In the genomic region with DNA sequence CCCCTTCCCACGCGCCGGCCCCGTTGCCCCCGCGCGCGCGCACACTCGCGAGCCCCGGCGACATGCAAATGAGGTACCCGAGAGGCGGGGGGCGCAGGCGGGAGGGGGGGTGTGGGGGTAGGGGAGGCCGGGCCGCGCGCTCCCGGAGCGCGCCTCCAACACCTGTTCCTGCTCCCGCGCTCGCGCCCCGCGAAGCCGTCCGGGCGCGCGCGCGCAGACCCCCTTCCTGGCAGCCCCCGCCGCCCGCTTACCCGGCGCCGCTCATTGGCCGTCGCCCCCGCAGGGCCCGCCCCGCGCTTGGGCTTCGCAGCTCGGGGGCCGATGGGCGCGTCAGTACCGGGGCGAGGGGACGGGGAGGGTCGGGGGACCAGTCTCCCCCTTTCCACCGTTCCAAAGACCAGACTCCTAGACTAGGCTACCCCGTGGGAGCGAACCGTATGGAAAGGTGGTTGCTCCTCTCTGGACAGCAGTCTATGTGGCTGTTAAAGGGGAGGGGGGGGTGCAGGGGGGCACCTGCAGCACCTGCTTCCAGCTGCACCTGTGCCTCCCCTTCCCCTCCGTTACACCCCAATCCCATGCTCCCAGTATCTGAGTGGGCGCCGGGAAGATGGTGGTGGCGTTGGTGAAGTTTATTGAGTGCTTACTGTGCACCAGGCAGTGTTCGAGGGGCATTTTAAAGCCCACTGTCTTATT, we compare ENCODE assay signal across 8 cellular contexts. TPM values are rescaled to one million over a fixed set of nuclear protein-coding genes. Genes with fewer than 3 reads are reported as not detected.
DNase-seq lines count a peak whose midpoint lies in the region; ATAC-seq and TF ChIP-seq lines count a peak whose summit lies in the region.

No MANE protein-coding gene starts in this region.

- ATAC-seq in GM18498 (IDR thresholded peaks at IDR 0.05; ENCODE audit: unreplicated experiment) = peak; percentile 15
- ATAC-seq in HG03103 (IDR thresholded peaks at IDR 0.05; ENCODE audit: low read depth, unreplicated experiment) = peak; percentile 5

- peak overlapping the region; percentile 28 for H3K9ac ChIP-seq in iPS-18a (ENCODE audit: low read length)
- peak overlapping the region; percentile 96 for H3K9ac ChIP-seq in smooth muscle cell (ENCODE audit: low read depth)

- peak overlapping the region in 3 of 4 donors; percentile 66 to 95 (median 81) for H3K4me3 ChIP-seq in adrenal gland
- peak overlapping the region; percentile 71 for H3K4me3 ChIP-seq in iPS-18a (ENCODE audit: low read length)
- peak overlapping the region; percentile 94 for H3K4me3 ChIP-seq in smooth muscle cell

- no peaks in the 10 kb centered on the region for H3K79me2 ChIP-seq in smooth muscle cell (ENCODE audit: low read depth)

- no peaks in the 10 kb centered on the region for H4K20me1 ChIP-seq in smooth muscle cell (ENCODE audit: low read depth)

- WGBS in adrenal gland, 4 donors = 1 to 6% (median 4%) methylated on average over 7 to 65 of the region's 67 CpGs
- WGBS in smooth muscle cell (ENCODE audit: low lambda C conversion rate) = 28% methylated on average over 7 of the region's 67 CpGs

- H3K4me1 ChIP-seq in adrenal gland (replicated peaks in 1 of 2) (peaks cover 7 to 18% of the 10 kb centered on the region in 2 donors), iPS-18a (ENCODE audit: control insufficient read depth, low read depth, low read length) (peaks cover 12% of the 10 kb centered on the region), smooth muscle cell (ENCODE audit: low read depth) (peaks cover 8% of the 10 kb centered on the region)

- peaks cover 0 to 11% of the 10 kb centered on the region in 2 donors for H3K36me3 ChIP-seq in adrenal gland (replicated peaks in 1 of 2)
- peaks cover 9% of the 10 kb centered on the region for H3K36me3 ChIP-seq in iPS-18a (ENCODE audit: control insufficient read depth, low read depth, low read length)
- H3K36me3 ChIP-seq in smooth muscle cell (ENCODE audit: low read depth) = no peaks in the 10 kb centered on the region

- peaks cover 16% of the 10 kb centered on the region for H3F3A ChIP-seq in smooth muscle cell (ENCODE audit: low read depth)

- intact Hi-C loops in adrenal gland (cut with DNase I) = no loop called here

- H3K9me3 ChIP-seq in adrenal gland (replicated peaks in 1 of 3) (no peaks in the 10 kb centered on the region), iPS-18a (ENCODE audit: control insufficient read depth, low read depth, low read length) (no peaks in the 10 kb centered on the region), smooth muscle cell (replicated peaks; ENCODE audit: low read depth) (no peaks in the 10 kb centered on the region)

- no peak overlapping the region for H2AFZ ChIP-seq in smooth muscle cell (ENCODE audit: low read depth)

- DNase-seq in AG08396 (ENCODE audit: low spot score) = peak; percentile 62
- DNase-seq in NCI-H524 (lab: John Stamatoyannopoulos, UW) = peak; percentile 96 to 98
- peak in 1 of 7 donors; percentile 76 for DNase-seq in adrenal gland
- DNase-seq in smooth muscle cell (lab: John Stamatoyannopoulos, UW; ENCODE audit: unreplicated experiment) = no peak
- DNase-seq in amniotic stem cell (lab: John Stamatoyannopoulos, UW) = no peak

- H3K27me3 ChIP-seq in adrenal gland (no peaks in the 10 kb centered on the region), iPS-18a (ENCODE audit: control insufficient read depth, insufficient read depth, low read length) (no peaks in the 10 kb centered on the region), smooth muscle cell (ENCODE audit: low read depth) (no peaks in the 10 kb centered on the region)

- peak overlapping the region; percentile 72 to 98 (median 95) for H3K27ac ChIP-seq in adrenal gland
- no peak overlapping the region for H3K27ac ChIP-seq in iPS-18a (ENCODE audit: low read length)
- peak overlapping the region; percentile 96 for H3K27ac ChIP-seq in smooth muscle cell (ENCODE audit: low read depth)

- H3K4me2 ChIP-seq in smooth muscle cell = peak overlapping the region; percentile 78

- TF ChIP-seq CTCF in adrenal gland (IDR thresholded peaks at IDR 0.05) (no peak), smooth muscle cell (IDR thresholded peaks at IDR 0.05; ENCODE audit: borderline replicate concordance, insufficient read depth, poor library complexity, severe bottlenecking) (no peak)

- TF ChIP-seq POLR2A in adrenal gland (IDR thresholded peaks at IDR 0.05) = peak in 1 of 2 donors; percentile 3

RNA-seq across cellular contexts. Expression of gene ZNF524, which starts 0.4 kb away (rescaled TPM):
- 10 to 100 TPM; 14.1 to 83.7 (median 28.3) TPM for total RNA-seq in adrenal gland
- 10 to 100 TPM in 2 of 3 donors, under 1 TPM in 1; 0.93 to 57.6 (median 57.1) TPM for polyA plus RNA-seq in adrenal gland
- 16.3 and 20.1 TPM in 2 replicates for total RNA-seq in smooth muscle cell
- polyA plus RNA-seq in smooth muscle cell = 13.3 and 19.4 TPM in 2 replicates

RNA-seq across cellular contexts. Expression of gene FIZ1, which starts 1.2 kb away (rescaled TPM):
- total RNA-seq in adrenal gland = 10 to 100 TPM in 4 of 8 donors, 1 to 10 TPM in 4; 5.7 to 19.7 (median 10.4) TPM
- polyA plus RNA-seq in adrenal gland = 10 to 100 TPM in 2 of 3 donors, 1 to 10 TPM in 1; 6.3 to 19.6 (median 15.2) TPM
- total RNA-seq in smooth muscle cell = 4.6 and 10.4 TPM in 2 replicates
- 16.8 and 17.7 TPM in 2 replicates for polyA plus RNA-seq in smooth muscle cell

RNA-seq across cellular contexts. Expression of gene ZNF865, which starts 5.0 kb away (rescaled TPM):
- total RNA-seq in adrenal gland (10 to 100 TPM in 5 of 8 donors, 1 to 10 TPM in 3; 5.3 to 19.6 (median 10.6) TPM), smooth muscle cell (3.0 and 3.8 TPM in 2 replicates)
- polyA plus RNA-seq in adrenal gland (10 to 100 TPM in 2 of 3 donors, 1 to 10 TPM in 1; 2.0 to 24.7 (median 11.7) TPM), smooth muscle cell (1.2 and 2.0 TPM in 2 replicates)

RNA-seq across cellular contexts. Expression of gene ZNF579, which starts 19.8 kb away (rescaled TPM):
- total RNA-seq in adrenal gland (10 to 100 TPM in 2 of 8 donors, 1 to 10 TPM in 6; 3.5 to 15.8 (median 8.4) TPM), smooth muscle cell (4.2 TPM in 2 replicates)
- polyA plus RNA-seq in adrenal gland (10 to 100 TPM in 2 of 3 donors, 1 to 10 TPM in 1; 2.8 to 27.1 (median 12.2) TPM), smooth muscle cell (15.1 and 15.8 TPM in 2 replicates)

RNA-seq across cellular contexts. Expression of gene ZNF784, which starts 23.9 kb away (rescaled TPM):
- total RNA-seq in adrenal gland = 10 to 100 TPM in 3 of 8 donors, 1 to 10 TPM in 5; 8.3 to 16.3 (median 9.8) TPM
- 10 to 100 TPM in 1 of 3 donors, 1 to 10 TPM in 2; 3.5 to 13.6 (median 8.3) TPM for polyA plus RNA-seq in adrenal gland
- 3.1 and 3.8 TPM in 2 replicates for total RNA-seq in smooth muscle cell
- 7.2 and 7.3 TPM in 2 replicates for polyA plus RNA-seq in smooth muscle cell

Comparison
In these comparisons a context has a peak if more than half of its experiments do, and no peak if none do; other contexts are left out.
1. DNase-seq: peak in AG08396 (single experiment) and NCI-H524 (2 of 2); none in smooth muscle cell (single experiment) and amniotic stem cell (single experiment).
2. Peak in every context shown above with its lines, with median percentiles within 50 percentile points of each other: H3K4me3 ChIP-seq.